Comparison of ENCODE assay signal across 11 cellular contexts in genomic region chr16:89443727-89444084, GRCh38. TPM values are rescaled to one million over a fixed set of nuclear protein-coding genes. Genes with fewer than 3 reads are reported as not detected.
DNase-seq lines count a peak whose midpoint lies in the region; ATAC-seq, FAIRE-seq and TF ChIP-seq lines count a peak whose summit lies in the region.
"Had no signal": no experiment of that assay in that cellular context is flagged by ENCODE, and none has a peak within 500 bp of the region (broad histone marks: within the 10 kb centered on the region; RNA-seq: fewer than 3 reads in every experiment).

No MANE protein-coding gene starts in this region.

- no peak overlapping the region for H3K9ac ChIP-seq in astrocyte (ENCODE audit: low read length)

- H3K36me3 ChIP-seq in astrocyte (ENCODE audit: insufficient read depth, low read length) (no peaks in the 10 kb centered on the region), lower lobe of right lung (no peaks in the 10 kb centered on the region), thyroid gland (no peaks in the 10 kb centered on the region)
- H3K36me3 ChIP-seq: MG63 had no signal

- H3K36me3 Mint-ChIP-seq in activated T-cell treated with anti-CD3 and anti-CD28 coated beads, Interleukin-2, amount 50 U/mL, for 72 hours (ENCODE audit: insufficient read depth in 2 of 2) = peaks cover 4 to 9% of the 10 kb centered on the region in 2 donors
- peaks cover 4% of the 10 kb centered on the region for H3K36me3 Mint-ChIP-seq in astrocyte (ENCODE audit: low read depth, unreplicated experiment)

- H3K27me3 ChIP-seq in astrocyte (ENCODE audit: insufficient read depth, low read length) (no peaks in the 10 kb centered on the region), lower lobe of right lung (ENCODE audit: low read depth) (no peaks in the 10 kb centered on the region), thyroid gland (no peaks in the 10 kb centered on the region)
- H3K27me3 ChIP-seq: MG63 had no signal

- H3K4me3 ChIP-seq in astrocyte (ENCODE audit: insufficient read depth, low read depth, low read length) = no peak overlapping the region
- no peak overlapping the region for H3K4me3 ChIP-seq in lower lobe of right lung
- H3K4me3 ChIP-seq in thyroid gland (replicated peaks in 1 of 3) = no peak overlapping the region
- H3K4me3 ChIP-seq: MG63 had no signal

- intact Hi-C loops in lower lobe of right lung (cut with DNase I) = no loop called here
- intact Hi-C loops in thyroid gland (cut with DNase I) = no loop called here

- H3K9me3 Mint-ChIP-seq in activated T-cell treated with anti-CD3 and anti-CD28 coated beads, Interleukin-2, amount 50 U/mL, for 72 hours = no peaks in the 10 kb centered on the region
- peaks cover 2% of the 10 kb centered on the region for H3K9me3 Mint-ChIP-seq in astrocyte (ENCODE audit: unreplicated experiment)

- TF ChIP-seq CTCF in astrocyte (IDR thresholded peaks at IDR 0.05; ENCODE audit: insufficient read depth, low read depth, low read length) (no peak), lower lobe of right lung (IDR thresholded peaks at IDR 0.05) (no peak), thyroid gland (IDR thresholded peaks at IDR 0.05) (no peak)

- 17 to 27% methylated on average over 8 of the region's 8 CpGs for WGBS in thyroid gland, 2 donors

- DNase-seq in activated T-cell treated with anti-CD3 and anti-CD28 coated beads, Interleukin-2, amount 50 U/mL, for 72 hours = no peak
- no peak for DNase-seq in activated T-cell treated with anti-CD3 and anti-CD28 coated beads, Interleukin-2, amount 50 U/mL, for 1 hour
- DNase-seq in astrocyte (ENCODE audit: low read depth) (no peak), lower lobe of right lung (no peak), thyroid gland (peak; percentile 71 to 83), NCI-H2029 treated with DMSO at 0.1 percent for 48 hours (lab: John Stamatoyannopoulos, UW) (no peak)
- DNase-seq: foreskin melanocyte; stimulated activated naive CD4-positive, alpha-beta T cell treated with Interleukin-2 at 50 U/mL for 16 hours had no signal

- peaks cover 97% of the 10 kb centered on the region for H4K20me1 ChIP-seq in astrocyte (ENCODE audit: insufficient read depth, low read length)

- H3K4me1 ChIP-seq in astrocyte (ENCODE audit: insufficient read depth, low read length) (peaks cover 31% of the 10 kb centered on the region), lower lobe of right lung (peaks cover 94% of the 10 kb centered on the region), thyroid gland (peaks cover 55 to 75% of the 10 kb centered on the region in 2 donors)

- H3K4me3 Mint-ChIP-seq in activated T-cell treated with anti-CD3 and anti-CD28 coated beads, Interleukin-2, amount 50 U/mL, for 72 hours = peak overlapping the region; percentile 36 to 47
- H3K4me3 Mint-ChIP-seq in astrocyte (ENCODE audit: unreplicated experiment) = no peak overlapping the region

- peaks cover 99% of the 10 kb centered on the region for H3K4me1 Mint-ChIP-seq in activated T-cell treated with anti-CD3 and anti-CD28 coated beads, Interleukin-2, amount 50 U/mL, for 72 hours (ENCODE audit: low read depth)
- H3K4me1 Mint-ChIP-seq in astrocyte (ENCODE audit: low read depth, unreplicated experiment) = peaks cover 83% of the 10 kb centered on the region

- H3K4me2 ChIP-seq in astrocyte (ENCODE audit: low read length) = peak overlapping the region; percentile 40

- H3K27ac ChIP-seq in astrocyte (ENCODE audit: low read depth, low read length) (no peak overlapping the region), lower lobe of right lung (no peak overlapping the region), thyroid gland (peak overlapping the region in 2 of 3 donors; percentile 10 to 36)

- H3K9me3 ChIP-seq in astrocyte (ENCODE audit: insufficient read depth, low read depth, low read length) (no peaks in the 10 kb centered on the region), lower lobe of right lung (no peaks in the 10 kb centered on the region), thyroid gland (no peaks in the 10 kb centered on the region)
- H3K9me3 ChIP-seq: MG63 had no signal

- no peak overlapping the region for H2AFZ ChIP-seq in astrocyte (ENCODE audit: low read depth, low read length)

- peaks cover 100% of the 10 kb centered on the region for H3K79me2 ChIP-seq in astrocyte (ENCODE audit: insufficient read depth, low read length)

- H3K27ac Mint-ChIP-seq in activated T-cell treated with anti-CD3 and anti-CD28 coated beads, Interleukin-2, amount 50 U/mL, for 72 hours = no peak overlapping the region
- H3K27ac Mint-ChIP-seq in astrocyte (ENCODE audit: unreplicated experiment) = peak overlapping the region; percentile 84

- no peak for TF ChIP-seq POLR2A in thyroid gland (IDR thresholded peaks at IDR 0.05)

- no peak for ATAC-seq in activated T-cell treated with anti-CD3 and anti-CD28 coated beads, Interleukin-2, amount 50 U/mL, for 72 hours (replicated peaks in 1 of 2)
- ATAC-seq in lower lobe of right lung (peak; percentile 14 to 35), GM21360 (IDR thresholded peaks at IDR 0.05; ENCODE audit: unreplicated experiment) (no peak), HG03457 (IDR thresholded peaks at IDR 0.05; ENCODE audit: unreplicated experiment) (no peak)

- H3K27me3 Mint-ChIP-seq in activated T-cell treated with anti-CD3 and anti-CD28 coated beads, Interleukin-2, amount 50 U/mL, for 72 hours (ENCODE audit: low read depth) = no peaks in the 10 kb centered on the region
- H3K27me3 Mint-ChIP-seq in astrocyte (ENCODE audit: low read depth, unreplicated experiment) = no peaks in the 10 kb centered on the region

- FAIRE-seq in astrocyte (lab: Jason Lieb, UNC) = no peak

RNA-seq across cellular contexts. Expression of gene ANKRD11, which starts 46.7 kb away (rescaled TPM):
- total RNA-seq in activated T-cell treated with anti-CD3 and anti-CD28 coated beads, Interleukin-2, amount 50 U/mL, for 72 hours = 100 to 1,000 TPM; 204 to 215 TPM
- 213 TPM in 2 replicates for total RNA-seq in astrocyte
- total RNA-seq in lower lobe of right lung = 127 TPM
- 10 to 100 TPM; 62.1 to 90.4 (median 75.0) TPM for total RNA-seq in thyroid gland

Comparison
In these comparisons a context has a peak if more than half of its experiments do, and no peak if none do; other contexts are left out.
1. ATAC-seq: peak in lower lobe of right lung (2 of 2); none in activated T-cell treated with anti-CD3 and anti-CD28 coated beads, Interleukin-2, amount 50 U/mL, for 72 hours (0 of 2), GM21360 (single experiment) and HG03457 (single experiment).
2. DNase-seq: peak in thyroid gland (2 of 2); none in activated T-cell treated with anti-CD3 and anti-CD28 coated beads, Interleukin-2, amount 50 U/mL, for 72 hours (0 of 2), activated T-cell treated with anti-CD3 and anti-CD28 coated beads, Interleukin-2, amount 50 U/mL, for 1 hour (single experiment), astrocyte (single experiment), lower lobe of right lung (single experiment) and NCI-H2029 treated with DMSO at 0.1 percent for 48 hours (single experiment).
3. H3K27ac ChIP-seq: peak in thyroid gland (2 of 3); none in astrocyte (single experiment) and lower lobe of right lung (single experiment).